ENCODE assay signal across 22 cellular contexts in genomic region chr15:101539492-101539891, GRCh38. TPM values are rescaled to one million over a fixed set of nuclear protein-coding genes. Genes with fewer than 3 reads are reported as not detected.
DNase-seq lines count a peak whose midpoint lies in the region; ATAC-seq and TF ChIP-seq lines count a peak whose summit lies in the region.
"Had no signal": no experiment of that assay in that cellular context is flagged by ENCODE, and none has a peak within 500 bp of the region (broad histone marks: within the 10 kb centered on the region; RNA-seq: fewer than 3 reads in every experiment).

No MANE protein-coding gene starts in this region.

- H3K4me3 ChIP-seq in right atrium auricular region (no peak overlapping the region), heart left ventricle (no peak overlapping the region), endodermal cell (ENCODE audit: low read length) (no peak overlapping the region), osteoblast (ENCODE audit: insufficient read depth, low read length) (no peak overlapping the region), thyroid gland (replicated peaks in 1 of 3) (no peak overlapping the region)
- H3K4me3 ChIP-seq: SJSA1 had no signal

- TF ChIP-seq CTCF in right atrium auricular region (IDR thresholded peaks at IDR 0.05) (no peak), heart left ventricle (IDR thresholded peaks at IDR 0.05) (no peak), endodermal cell (conservative IDR thresholded peaks at IDR 0.05) (no peak), osteoblast (IDR thresholded peaks at IDR 0.05; ENCODE audit: extremely low read depth, low read depth, low read length) (no peak), thyroid gland (IDR thresholded peaks at IDR 0.05) (no peak)

- ATAC-seq in heart left ventricle (no peak), HG03432 (IDR thresholded peaks at IDR 0.05; ENCODE audit: unreplicated experiment) (no peak), GM21717 (IDR thresholded peaks at IDR 0.05; ENCODE audit: unreplicated experiment) (no peak)
- ATAC-seq: HCT116 had no signal

- no peaks in the 10 kb centered on the region for H4K20me1 ChIP-seq in osteoblast (ENCODE audit: insufficient read depth, low read length)

- H3K27me3 ChIP-seq in right atrium auricular region (no peaks in the 10 kb centered on the region), heart left ventricle (peaks cover 0 to 5% (median 0%) of the 10 kb centered on the region in 9 donors), endodermal cell (ENCODE audit: control insufficient read depth, insufficient read depth, low read length, poor library complexity, severe bottlenecking) (no peaks in the 10 kb centered on the region), osteoblast (ENCODE audit: insufficient read depth, low read length) (peaks cover 5% of the 10 kb centered on the region), thyroid gland (no peaks in the 10 kb centered on the region)
- H3K27me3 ChIP-seq: SJSA1 had no signal

- no peak overlapping the region for H3K4me3 Mint-ChIP-seq in endodermal cell
- H3K4me3 Mint-ChIP-seq: IgD-negative memory B cell had no signal

- TF ChIP-seq POLR2A in heart left ventricle (IDR thresholded peaks at IDR 0.05) (no peak), thyroid gland (IDR thresholded peaks at IDR 0.05) (no peak)

- H3K27ac Mint-ChIP-seq in endodermal cell: no peak overlapping the region
- H3K27ac Mint-ChIP-seq: IgD-negative memory B cell had no signal

- H3K27ac ChIP-seq in right atrium auricular region (no peak overlapping the region), heart left ventricle (no peak overlapping the region), endodermal cell (ENCODE audit: low read depth, low read length) (no peak overlapping the region), osteoblast (ENCODE audit: low read depth, low read length) (no peak overlapping the region), thyroid gland (no peak overlapping the region)
- H3K27ac ChIP-seq: SJSA1 had no signal

- DNase-seq in right atrium auricular region (ENCODE audit: low spot score): peak; percentile 40
- DNase-seq in heart left ventricle: no peak
- peak; percentile 30 for DNase-seq in endodermal cell
- DNase-seq in osteoblast (ENCODE audit: insufficient read length, low spot score, missing footprints): peak; percentile 23
- no peak for DNase-seq in thyroid gland
- DNase-seq: Calu3, DMS153, DND-41, GOT3, NCI-H1092, NCI-H1417 treated with DMSO at 0.1 percent for 48 hours, NCI-H1694 treated with DMSO at 0.1 percent for 48 hours, NCI-H2081, NCI-H2227 treated with DMSO at 0.1 percent for 48 hours, NCI-H526 treated with DMSO at 0.1 percent for 48 hours, Right ventricle myocardium superior, RPMI8226 had no signal

- no peak overlapping the region for H3K9ac ChIP-seq in endodermal cell (ENCODE audit: extremely low read depth, low read length, poor library complexity, severe bottlenecking)

- intact Hi-C loops in heart left ventricle (cut with DNase I): no loop called here
- intact Hi-C loops in thyroid gland (cut with DNase I): no loop called here

- no peaks in the 10 kb centered on the region for H3K36me3 Mint-ChIP-seq in endodermal cell (ENCODE audit: low read depth)
- H3K36me3 Mint-ChIP-seq: IgD-negative memory B cell had no signal

- no peaks in the 10 kb centered on the region for H3K36me3 ChIP-seq in right atrium auricular region
- no peaks in the 10 kb centered on the region for H3K36me3 ChIP-seq in heart left ventricle
- H3K36me3 ChIP-seq in endodermal cell (ENCODE audit: control insufficient read depth, insufficient read depth, low read length): no peaks in the 10 kb centered on the region
- no peaks in the 10 kb centered on the region for H3K36me3 ChIP-seq in osteoblast (ENCODE audit: insufficient read depth, low read length)
- no peaks in the 10 kb centered on the region for H3K36me3 ChIP-seq in thyroid gland
- H3K36me3 ChIP-seq: SJSA1 had no signal

- no peaks in the 10 kb centered on the region for H3K4me1 Mint-ChIP-seq in endodermal cell
- H3K4me1 Mint-ChIP-seq: IgD-negative memory B cell had no signal

- 92 to 96% (median 93%) methylated on average over 13 of the region's 13 CpGs for WGBS in heart left ventricle, 4 donors
- 94 to 99% methylated on average over 9 to 13 of the region's 13 CpGs for WGBS in endodermal cell (ENCODE audit: insufficient coverage in 1 of 2, insufficient read length in 1 of 2), 2 experiments
- WGBS in thyroid gland, 2 donors: 84 to 87% methylated on average over 13 of the region's 13 CpGs

- H3K27me3 Mint-ChIP-seq in endodermal cell (ENCODE audit: insufficient read depth): peaks cover 2% of the 10 kb centered on the region

- H3K4me2 ChIP-seq in osteoblast (ENCODE audit: insufficient read depth, low read length): no peak overlapping the region

- H3K9me3 ChIP-seq in right atrium auricular region (no peaks in the 10 kb centered on the region), heart left ventricle (peaks cover 0 to 11% (median 0%) of the 10 kb centered on the region in 12 donors), endodermal cell (ENCODE audit: control insufficient read depth, low read length) (no peaks in the 10 kb centered on the region), osteoblast (ENCODE audit: low read depth, low read length) (no peaks in the 10 kb centered on the region), thyroid gland (no peaks in the 10 kb centered on the region)
- H3K9me3 ChIP-seq: SJSA1 had no signal

- no peak overlapping the region for H2AFZ ChIP-seq in osteoblast (ENCODE audit: low read length)

- no peaks in the 10 kb centered on the region for H3K79me2 ChIP-seq in osteoblast (ENCODE audit: insufficient read depth, low read length)

- no peaks in the 10 kb centered on the region for H3K4me1 ChIP-seq in right atrium auricular region
- peaks cover 0 to 9% (median 0%) of the 10 kb centered on the region in 12 donors for H3K4me1 ChIP-seq in heart left ventricle
- no peaks in the 10 kb centered on the region for H3K4me1 ChIP-seq in endodermal cell (ENCODE audit: control insufficient read depth, insufficient read depth, low read length)
- H3K4me1 ChIP-seq in osteoblast (ENCODE audit: insufficient read depth, low read length): no peaks in the 10 kb centered on the region
- H3K4me1 ChIP-seq in thyroid gland: no peaks in the 10 kb centered on the region

- no peaks in the 10 kb centered on the region for H3K9me3 Mint-ChIP-seq in endodermal cell

RNA-seq across cellular contexts. Expression of gene PCSK6, which starts 50.0 kb away (rescaled TPM):
- total RNA-seq in right atrium auricular region (10 to 100 TPM; 14.4 to 19.9 TPM), heart left ventricle (10 to 100 TPM in 8 of 9 donors, 1 to 10 TPM in 1; 7.3 to 41.7 (median 23.5) TPM), endodermal cell (1 to 10 TPM; 6.6 to 9.8 TPM), osteoblast (0.29 and 0.72 TPM in 2 replicates), thyroid gland (10 to 100 TPM in 2 of 4 donors, 1 to 10 TPM in 2; 4.0 to 28.6 (median 17.5) TPM)
- polyA plus RNA-seq in heart left ventricle: 1 to 10 TPM; 7.4 TPM
- 4.2 TPM for polyA plus RNA-seq in endodermal cell (2013, experiment 1 of 2)
- polyA plus RNA-seq in endodermal cell (2013, experiment 2 of 2): 4.7 TPM

Comparison
In these comparisons a context has a peak if more than half of its experiments do, and no peak if none do; other contexts are left out.
1. DNase-seq: peak in right atrium auricular region (single experiment), endodermal cell (single experiment) and osteoblast (single experiment); none in heart left ventricle (0 of 5) and thyroid gland (0 of 2).